In genomic region chr5:114432684-114433083, GRCh38 we compare ENCODE assay signal across 1 cellular context.
DNase-seq lines count a peak whose midpoint lies in the region.
"Not testable (repeated sequence)": the region's sequence is repeated elsewhere in the genome, so short reads cannot be mapped to it uniquely, and the experiment has no call there.

No MANE protein-coding gene starts in this region.

- intact Hi-C loops in posterior vena cava (cut with DNase I), result not testable (repeated sequence)

- peak; percentile 72 for DNase-seq in posterior vena cava (ENCODE audit: low spot score)
